ENCODE assay signal across 2 cellular contexts in genomic region chr10:6239213-6239991, GRCh38.
TF ChIP-seq lines count a peak whose summit lies in the region.

No MANE protein-coding gene starts in this region.

TF ChIP-seq in GM12878, 131 proteins besides CTCF, POLR2A, EP300 and RAD21 (continues in another document):
- TF ChIP-seq ZNF592 (IDR thresholded peaks at IDR 0.05), result no peak
- peak; percentile 38; the same call in 1 of the 2 replicates for TF ChIP-seq EED (IDR thresholded peaks at IDR 0.05; ENCODE audit: low read depth)
- no peak for TF ChIP-seq SMARCA5 (IDR thresholded peaks at IDR 0.05)
- no peak for TF ChIP-seq BHLHE40 (IDR thresholded peaks at IDR 0.05; ENCODE audit: borderline replicate concordance in 1 of 2, low read depth in 2 of 2, low read length in 1 of 2)
- TF ChIP-seq JUNB (IDR thresholded peaks at IDR 0.05), result 0 out of 2 replicates have a peak, but pooled peaks have one; percentile 19
- no peak for TF ChIP-seq HDGF (IDR thresholded peaks at IDR 0.05)
- no peak for TF ChIP-seq RB1 (IDR thresholded peaks at IDR 0.05; ENCODE audit: borderline replicate concordance)
- TF ChIP-seq BCL3 (IDR thresholded peaks at IDR 0.05; ENCODE audit: borderline replicate concordance, insufficient read depth, low read depth, low read length, poor library complexity, severe bottlenecking), result no peak
- TF ChIP-seq CUX1 (IDR thresholded peaks at IDR 0.05; ENCODE audit: insufficient replicate concordance, low read depth, low read length), result no peak
- TF ChIP-seq CHD2 (IDR thresholded peaks at IDR 0.05; ENCODE audit: borderline replicate concordance, low read depth, low read length), result no peak
- TF ChIP-seq POLR2AphosphoS5 (IDR thresholded peaks at IDR 0.05; ENCODE audit: low read length), result no peak
- TF ChIP-seq RUNX3 (IDR thresholded peaks at IDR 0.05; ENCODE audit: low read length), result peak; percentile 54; the same call in 1 of the 2 replicates
- TF ChIP-seq ETV6 (conservative IDR thresholded peaks at IDR 0.05 in 1 of 2, IDR thresholded peaks at IDR 0.05 in 1 of 2; ENCODE audit: borderline replicate concordance in 1 of 2, low read depth in 1 of 2), result no peak
- no peak for TF ChIP-seq PAX5 (IDR thresholded peaks at IDR 0.05; ENCODE audit: borderline replicate concordance, low read depth, low read length)

TF ChIP-seq in HepG2, 621 proteins besides CTCF, POLR2A, EP300 and RAD21 (continued from another document):
- peak; percentile 75 for TF ChIP-seq FOSL2 (CRISPR knock-in tag; IDR thresholded peaks at IDR 0.05)
